In the genomic region with DNA sequence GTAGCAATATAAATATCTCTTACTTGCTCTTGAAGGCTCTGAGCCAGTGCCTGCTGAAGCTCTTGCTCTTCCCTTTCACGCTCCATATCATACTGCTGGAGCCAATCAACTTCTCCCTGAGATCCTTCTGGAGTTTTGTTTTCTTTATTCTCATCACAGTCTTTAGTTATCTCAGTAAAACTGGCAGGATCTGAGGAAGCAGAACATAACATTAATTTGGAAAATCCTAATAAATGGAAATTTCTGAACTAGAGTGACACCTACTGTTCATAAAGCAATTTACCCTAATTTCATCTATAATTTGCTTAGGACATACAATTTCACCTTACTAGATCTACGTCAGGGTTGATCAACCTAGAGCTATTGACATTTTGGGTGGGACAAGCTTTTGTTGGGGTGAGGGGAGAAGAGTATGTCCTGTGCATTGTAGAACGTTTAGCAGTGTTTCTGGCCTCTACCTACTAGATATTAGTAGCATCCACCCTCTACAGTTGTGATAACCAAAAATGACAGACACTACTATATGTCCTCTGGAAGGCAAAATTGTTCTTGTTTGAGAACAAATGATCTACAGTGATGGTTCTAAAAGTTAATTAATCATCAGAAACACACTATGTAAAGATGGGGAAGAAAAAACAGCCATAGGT, we compare ENCODE assay signal across 8 cellular contexts. TPM values are rescaled to one million over a fixed set of nuclear protein-coding genes. Genes with fewer than 3 reads are reported as not detected.
DNase-seq lines count a peak whose midpoint lies in the region; ATAC-seq and TF ChIP-seq lines count a peak whose summit lies in the region.

No MANE protein-coding gene starts in this region.

- H3K36me3 Mint-ChIP-seq in glutamatergic neuron (ENCODE audit: unreplicated experiment): no peaks in the 10 kb centered on the region

- 26 to 36% (median 31%) methylated on average over 3 of the region's 3 CpGs for WGBS in stomach, 5 donors

- no peak overlapping the region for H3K27ac Mint-ChIP-seq in glutamatergic neuron (ENCODE audit: unreplicated experiment)

- intact Hi-C loops in stomach (cut with DNase I; ENCODE audit: low total_unique reads): loop anchor here (5.0 kb wide), 1 partner anchor 54 kb away; no protein-coding TSS in a partner anchor

- H3K9me3 Mint-ChIP-seq in glutamatergic neuron (ENCODE audit: unreplicated experiment): no peaks in the 10 kb centered on the region

- no peak overlapping the region for H3K4me3 Mint-ChIP-seq in glutamatergic neuron (ENCODE audit: unreplicated experiment)

- no peak for TF ChIP-seq EP300 in stomach (IDR thresholded peaks at IDR 0.05)

- no peak for TF ChIP-seq POLR2A in stomach (IDR thresholded peaks at IDR 0.05)

- no peak for ATAC-seq in GM18867 (IDR thresholded peaks at IDR 0.05; ENCODE audit: unreplicated experiment)

- H3K4me1 ChIP-seq in stomach: peaks cover 0 to 8% (median 4%) of the 10 kb centered on the region in 4 donors

- H3K27ac ChIP-seq in stomach: no peak overlapping the region

- no peaks in the 10 kb centered on the region for H3K9me3 ChIP-seq in stomach

- H3K27me3 Mint-ChIP-seq in glutamatergic neuron (ENCODE audit: unreplicated experiment): no peaks in the 10 kb centered on the region

- H3K27me3 ChIP-seq in stomach: no peaks in the 10 kb centered on the region

- no peaks in the 10 kb centered on the region for H3K4me1 Mint-ChIP-seq in glutamatergic neuron (ENCODE audit: low read depth, unreplicated experiment)

- peaks cover 7 to 51% (median 44%) of the 10 kb centered on the region in 4 donors for H3K36me3 ChIP-seq in stomach

- peak; percentile 25 for DNase-seq in NCI-H2227 (lab: John Stamatoyannopoulos, UW; ENCODE audit: unreplicated experiment)
- no peak for DNase-seq in NCI-H2227 treated with DMSO at 0.1 percent for 48 hours (lab: John Stamatoyannopoulos, UW)
- DNase-seq in SW480 (ENCODE audit: low spot score): peak; percentile 26
- no peak for DNase-seq in glutamatergic neuron
- DNase-seq in stomach: no peak
- no peak for DNase-seq in activated naive CD4-positive, alpha-beta T cell (lab: John Stamatoyannopoulos, UW)
- DNase-seq in NOMO-1 treated with dmso at 0.1 percent for 144 hours (lab: John Stamatoyannopoulos, UW; ENCODE audit: unreplicated experiment): no peak

- peak; percentile 17 for TF ChIP-seq CTCF in glutamatergic neuron (IDR thresholded peaks at IDR 0.05; ENCODE audit: partially characterized antibody, unreplicated experiment)
- peak in 4 of 7 experiments; percentile 32 to 49 (median 44) for TF ChIP-seq CTCF in stomach (IDR thresholded peaks at IDR 0.05)

- H3K4me3 ChIP-seq in stomach: no peak overlapping the region

RNA-seq across cellular contexts. Expression of gene VIL1, which starts 47.2 kb away (rescaled TPM):
- total RNA-seq in glutamatergic neuron (ENCODE audit: unreplicated experiment) (not detected), stomach (100 to 1,000 TPM in 1 of 5 donors, 10 to 100 TPM in 2, under 1 TPM in 1, not detected in 1; 0.43 to 120 (median 12.7) TPM)
- polyA plus RNA-seq in stomach: 1 to 10 TPM in 2 of 3 donors, under 1 TPM in 1; 0.38 to 1.8 (median 1.1) TPM

Comparison
In these comparisons a context has a peak if more than half of its experiments do, and no peak if none do; other contexts are left out.
1. DNase-seq: peak in NCI-H2227 (single experiment) and SW480 (single experiment); none in NCI-H2227 treated with DMSO at 0.1 percent for 48 hours (single experiment), glutamatergic neuron (single experiment), stomach (single experiment), activated naive CD4-positive, alpha-beta T cell (0 of 4) and NOMO-1 treated with dmso at 0.1 percent for 144 hours (single experiment).